ENCODE assay signal across 10 cellular contexts in the genomic region with DNA sequence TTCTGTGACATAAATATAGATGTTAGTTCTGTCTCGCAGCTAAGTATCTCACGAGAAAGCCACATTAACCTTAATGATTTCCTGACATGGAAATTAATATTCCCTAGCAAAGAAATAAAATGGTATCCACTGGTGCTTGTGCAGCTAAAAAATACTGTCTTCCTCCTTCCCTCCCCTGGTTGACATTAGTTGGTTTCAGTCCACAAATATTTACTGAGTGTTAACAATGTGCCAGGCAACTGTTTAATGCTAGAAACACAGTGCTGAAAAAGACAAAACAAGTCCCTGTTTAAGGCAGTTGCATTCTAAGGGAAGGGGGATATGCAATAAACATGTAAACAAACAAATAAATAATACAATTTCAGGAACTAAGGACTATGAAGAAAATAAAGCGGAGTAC. TPM values are rescaled to one million over a fixed set of nuclear protein-coding genes. Genes with fewer than 3 reads are reported as not detected.
DNase-seq lines count a peak whose midpoint lies in the region; FAIRE-seq and TF ChIP-seq lines count a peak whose summit lies in the region.
"Had no signal": no experiment of that assay in that cellular context is flagged by ENCODE, and none has a peak within 500 bp of the region (broad histone marks: within the 10 kb centered on the region; RNA-seq: fewer than 3 reads in every experiment).

No MANE protein-coding gene starts in this region.

- TF ChIP-seq POLR2A in stomach (IDR thresholded peaks at IDR 0.05): no peak

- H3K9me3 ChIP-seq in hepatocyte (ENCODE audit: low read depth) (no peaks in the 10 kb centered on the region), stomach (no peaks in the 10 kb centered on the region), small intestine (ENCODE audit: control insufficient read depth, low read depth) (no peaks in the 10 kb centered on the region)

- no peak for FAIRE-seq in small intestine (lab: Jason Lieb, UNC)

- no peaks in the 10 kb centered on the region for H3K79me2 ChIP-seq in hepatocyte

- no peak for TF ChIP-seq EP300 in stomach (IDR thresholded peaks at IDR 0.05)

- WGBS in hepatocyte (ENCODE audit: low lambda C conversion rate, missing lambda C conversion rate): 82% methylated on average over 3 of the region's 3 CpGs
- WGBS in stomach, 5 donors: 67 to 85% (median 76%) methylated on average over 3 of the region's 3 CpGs
- WGBS in small intestine, 3 donors: 69 to 77% (median 72%) methylated on average over 3 of the region's 3 CpGs

- H3K9me2 ChIP-seq in hepatocyte (replicated peaks; ENCODE audit: insufficient read depth): no peaks in the 10 kb centered on the region

- H3K27me3 ChIP-seq in hepatocyte (no peaks in the 10 kb centered on the region), stomach (no peaks in the 10 kb centered on the region), small intestine (ENCODE audit: control insufficient read depth in 2 of 2, insufficient read depth in 2 of 2, low read length in 2 of 2) (no peaks in the 10 kb centered on the region)

- H3K4me2 ChIP-seq in hepatocyte: peak overlapping the region; percentile 16

- H4K20me1 ChIP-seq in hepatocyte (ENCODE audit: insufficient read depth, poor library complexity, severe bottlenecking): no peaks in the 10 kb centered on the region

- H3K27ac ChIP-seq in VCaP (peak overlapping the region; percentile 71), hepatocyte (peak overlapping the region; percentile 78), stomach (peak overlapping the region in 4 of 5 donors; percentile 39 to 70 (median 66)), small intestine (ENCODE audit: low read depth in 1 of 2, low read length in 1 of 2) (peak overlapping the region in 1 of 2 donors; percentile 89)

- TF ChIP-seq CTCF in VCaP (conservative IDR thresholded peaks at IDR 0.05): no peak
- TF ChIP-seq CTCF in hepatocyte (IDR thresholded peaks at IDR 0.05; ENCODE audit: poor library complexity): no peak
- TF ChIP-seq CTCF in stomach (IDR thresholded peaks at IDR 0.05): no peak

- peak; percentile 62 for DNase-seq in NCI-H510A treated with DMSO at 0.1 percent for 48 hours (lab: John Stamatoyannopoulos, UW)
- no peak for DNase-seq in NCI-H510A (lab: John Stamatoyannopoulos, UW)
- no peak for DNase-seq in hepatocyte (ENCODE audit: low spot score)
- DNase-seq in stomach: no peak
- DNase-seq in stimulated activated CD4-positive, alpha-beta T cell treated with anti-CD3 and anti-CD28 coated beads, Interleukin-1b, Interleukin-23, amount 100 ng/mL, for 48 hours: no peak
- no peak for DNase-seq in small intestine
- no peak for DNase-seq in D341Med (ENCODE audit: low spot score)
- DNase-seq: activated CD8-positive, alpha-beta memory T cell treated with anti-CD3 and anti-CD28 coated beads for 24 hours; NCI-H446 had no signal

- H3K36me3 ChIP-seq in hepatocyte (replicated peaks; ENCODE audit: insufficient read depth, low read depth) (no peaks in the 10 kb centered on the region), stomach (no peaks in the 10 kb centered on the region), small intestine (ENCODE audit: control insufficient read depth in 2 of 2, insufficient read depth in 2 of 2, low read length in 2 of 2) (no peaks in the 10 kb centered on the region)

- no peak overlapping the region for H3K4me3 ChIP-seq in hepatocyte
- H3K4me3 ChIP-seq in stomach: no peak overlapping the region
- H3K4me3 ChIP-seq in small intestine (ENCODE audit: low read depth in 1 of 2, low read length in 2 of 2): no peak overlapping the region

- no peak overlapping the region for H2AFZ ChIP-seq in hepatocyte

- intact Hi-C loops in stomach (cut with DNase I; ENCODE audit: low total_unique reads): no loop called here

- H3K4me1 ChIP-seq in hepatocyte (ENCODE audit: insufficient read depth) (peaks cover 16% of the 10 kb centered on the region), stomach (peaks cover 0 to 23% (median 18%) of the 10 kb centered on the region in 4 donors), small intestine (ENCODE audit: control insufficient read depth in 2 of 2, insufficient read depth in 1 of 2, low read depth in 1 of 2, low read length in 1 of 2) (peaks cover 0 to 8% of the 10 kb centered on the region in 2 donors)

RNA-seq across cellular contexts. Expression of a gene that starts 44.2 kb away (rescaled TPM):
- total RNA-seq in hepatocyte: 36.2 and 40.5 TPM in 2 replicates
- 14.5 and 17.4 TPM in 2 replicates for polyA plus RNA-seq in hepatocyte
- 10 to 100 TPM in 3 of 5 donors, 1 to 10 TPM in 2; 3.2 to 58.9 (median 13.8) TPM for total RNA-seq in stomach
- polyA plus RNA-seq in stomach: 10 to 100 TPM; 10.1 to 16.8 (median 12.3) TPM
- polyA plus RNA-seq in small intestine: 10 to 100 TPM; 12.3 to 21.7 (median 13.5) TPM
